22 cellular contexts compared by ENCODE assay signal in the genomic region with DNA sequence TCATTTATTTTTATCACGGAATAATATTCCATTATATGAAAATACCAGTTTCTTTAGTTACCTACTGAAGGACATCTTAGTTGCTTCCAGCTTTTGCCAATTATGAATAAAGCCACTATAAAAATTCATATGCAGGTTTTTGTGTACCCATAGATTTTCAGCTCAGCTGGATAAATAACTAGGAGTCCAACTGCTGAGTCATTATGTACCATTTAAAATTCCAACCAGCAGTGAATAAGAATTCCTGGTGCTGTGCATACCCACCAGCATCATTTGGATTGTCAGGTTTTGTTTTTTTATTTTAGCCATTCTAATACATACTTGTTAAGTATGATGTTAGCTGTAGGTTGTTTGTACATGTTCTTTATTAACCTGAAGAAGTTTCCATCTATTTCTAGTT. TPM values are rescaled to one million over a fixed set of nuclear protein-coding genes. Genes with fewer than 3 reads are reported as not detected.
DNase-seq lines count a peak whose midpoint lies in the region; ATAC-seq and TF ChIP-seq lines count a peak whose summit lies in the region.
"Had no signal": no experiment of that assay in that cellular context is flagged by ENCODE, and none has a peak within 500 bp of the region (broad histone marks: within the 10 kb centered on the region; RNA-seq: fewer than 3 reads in every experiment).

No MANE protein-coding gene starts in this region.

- H3K4me1 Mint-ChIP-seq in HFFc6 (ENCODE audit: low read depth) = peaks cover 75% of the 10 kb centered on the region
- H3K4me1 Mint-ChIP-seq in activated naive CD4-positive, alpha-beta T cell treated with anti-CD3 and anti-CD28 coated beads, Interleukin-2, amount 10 ng/mL, durations not matched to agents 7 days and 5 days = no peaks in the 10 kb centered on the region
- peaks cover 7% of the 10 kb centered on the region for H3K4me1 Mint-ChIP-seq in activated CD4-positive, alpha-beta T cell treated with anti-CD3 and anti-CD28 coated beads, Interleukin-2, amount 10 ng/mL, durations not matched to agents 7 days and 5 days

- H3K4me1 ChIP-seq in ACC112 (ENCODE audit: control insufficient read depth, insufficient read depth, low read length, unreplicated experiment) = peaks cover 53% of the 10 kb centered on the region
- H3K4me1 ChIP-seq: ascending aorta, lower lobe of right lung, Peyer's patch had no signal

- H3K4me3 ChIP-seq in ACC112 (ENCODE audit: low read depth, low read length) (no peak overlapping the region), fibroblast of mammary gland (ENCODE audit: control insufficient read depth, low read depth, low read length) (no peak overlapping the region)
- H3K4me3 ChIP-seq: ascending aorta, lower lobe of right lung, Peyer's patch had no signal

- H3K27me3 Mint-ChIP-seq in HFFc6 (ENCODE audit: insufficient read depth) = no peaks in the 10 kb centered on the region; the same call in 1 of the 2 replicates
- H3K27me3 Mint-ChIP-seq in activated naive CD4-positive, alpha-beta T cell treated with anti-CD3 and anti-CD28 coated beads, Interleukin-2, amount 10 ng/mL, durations not matched to agents 7 days and 5 days = no peaks in the 10 kb centered on the region
- H3K27me3 Mint-ChIP-seq in activated CD4-positive, alpha-beta T cell treated with anti-CD3 and anti-CD28 coated beads, Interleukin-2, amount 10 ng/mL, durations not matched to agents 7 days and 5 days = no peaks in the 10 kb centered on the region
- H3K27me3 Mint-ChIP-seq: stimulated activated naive CD8-positive, alpha-beta T cell treated with anti-CD3 and anti-CD28 coated beads, Interleukin-15, Interleukin-2, amounts not matched to agents 100 ng/mL and 50 ng/mL, for 24 hours had no signal

- peaks cover 5% of the 10 kb centered on the region; the same call in 1 of the 2 replicates for H3K36me3 ChIP-seq in ACC112 (ENCODE audit: insufficient read depth, low read length)
- H3K36me3 ChIP-seq: ascending aorta, lower lobe of right lung, Peyer's patch had no signal

- POLR2A ChIA-PET in activated CD4-positive, alpha-beta T cell treated with anti-CD3 and anti-CD28 coated beads, Interleukin-2, amount 10 ng/mL, durations not matched to agents 7 days and 5 days (lab: Charles Lee) = no interaction called here

- H3K27ac ChIP-seq in ACC112 (ENCODE audit: low read depth, low read length) = peak overlapping the region; percentile 94
- H3K27ac ChIP-seq: ascending aorta, lower lobe of right lung, Peyer's patch, VCaP had no signal

- CTCF ChIA-PET in activated naive CD4-positive, alpha-beta T cell treated with anti-CD3 and anti-CD28 coated beads, Interleukin-2, amount 10 ng/mL, durations not matched to agents 7 days and 5 days (lab: Charles Lee) = no interaction called here
- CTCF ChIA-PET in activated CD4-positive, alpha-beta T cell treated with anti-CD3 and anti-CD28 coated beads, Interleukin-2, amount 10 ng/mL, durations not matched to agents 7 days and 5 days (lab: Charles Lee) = no interaction called here

- peaks cover 60% of the 10 kb centered on the region for H3K79me2 ChIP-seq in ACC112 (ENCODE audit: control insufficient read depth, insufficient read depth, low read length, unreplicated experiment)

- DNase-seq in HFFc6 (peak; percentile 45), amniotic epithelial cell (ENCODE audit: low read depth) (peak; percentile 32), fibroblast of mammary gland (ENCODE audit: low read depth) (peak; percentile 57)
- DNase-seq in activated effector memory CD4-positive, alpha-beta T cell treated with anti-CD3 and anti-CD28 coated beads, Interleukin-2, amount 50 U/mL, for 16 hours = no peak
- DNase-seq in activated naive CD4-positive, alpha-beta T cell treated with anti-CD3 and anti-CD28 coated beads, Interleukin-2, amount 10 ng/mL, durations not matched to agents 7 days and 5 days = no peak
- DNase-seq in activated CD4-positive, alpha-beta T cell treated with anti-CD3 and anti-CD28 coated beads, Interleukin-2, amount 10 ng/mL, durations not matched to agents 7 days and 5 days = no peak
- DNase-seq: activated effector memory CD4-positive, alpha-beta T cell treated with Interleukin-2 at 50 U/mL for 16 hours; COR-L47; lower lobe of right lung; natural killer cell; NCI-H1694 treated with DMSO at 0.1 percent for 48 hours; NCI-H69; Peyer's patch; stimulated activated CD4-positive, alpha-beta T cell treated with anti-CD3 and anti-CD28 coated beads, Interleukin-15, amount 100 ng/mL, for 24 hours had no signal

- H3K36me3 Mint-ChIP-seq in HFFc6 (ENCODE audit: low read depth) = peaks cover 32% of the 10 kb centered on the region
- peaks cover 14% of the 10 kb centered on the region for H3K36me3 Mint-ChIP-seq in activated naive CD4-positive, alpha-beta T cell treated with anti-CD3 and anti-CD28 coated beads, Interleukin-2, amount 10 ng/mL, durations not matched to agents 7 days and 5 days
- H3K36me3 Mint-ChIP-seq in activated CD4-positive, alpha-beta T cell treated with anti-CD3 and anti-CD28 coated beads, Interleukin-2, amount 10 ng/mL, durations not matched to agents 7 days and 5 days (ENCODE audit: low read depth) = peaks cover 19% of the 10 kb centered on the region
- H3K36me3 Mint-ChIP-seq: natural killer cell had no signal

- no peak for TF ChIP-seq CTCF in HFFc6 (IDR thresholded peaks at IDR 0.05)
- no peak for TF ChIP-seq CTCF in fibroblast of mammary gland (conservative IDR thresholded peaks at IDR 0.05; ENCODE audit: control insufficient read depth, insufficient read depth, low read depth, low read length)

- ATAC-seq in HG02678 (IDR thresholded peaks at IDR 0.05; ENCODE audit: unreplicated experiment) = no peak
- ATAC-seq: lower lobe of right lung, natural killer cell had no signal

- H3K27me3 ChIP-seq in ACC112 (ENCODE audit: insufficient read depth, low read length) = no peaks in the 10 kb centered on the region
- H3K27me3 ChIP-seq: ascending aorta, Peyer's patch had no signal

- H2AFZ ChIP-seq in ACC112 (ENCODE audit: low read length, unreplicated experiment) = no peak overlapping the region

- peaks cover 30% of the 10 kb centered on the region for H3K9me3 Mint-ChIP-seq in HFFc6
- peaks cover 13% of the 10 kb centered on the region for H3K9me3 Mint-ChIP-seq in activated naive CD4-positive, alpha-beta T cell treated with anti-CD3 and anti-CD28 coated beads, Interleukin-2, amount 10 ng/mL, durations not matched to agents 7 days and 5 days
- H3K9me3 Mint-ChIP-seq in activated CD4-positive, alpha-beta T cell treated with anti-CD3 and anti-CD28 coated beads, Interleukin-2, amount 10 ng/mL, durations not matched to agents 7 days and 5 days = peaks cover 7% of the 10 kb centered on the region

- peak overlapping the region; percentile 11; the same call in 1 of the 2 replicates for H3K4me3 Mint-ChIP-seq in HFFc6
- H3K4me3 Mint-ChIP-seq in activated naive CD4-positive, alpha-beta T cell treated with anti-CD3 and anti-CD28 coated beads, Interleukin-2, amount 10 ng/mL, durations not matched to agents 7 days and 5 days = no peak overlapping the region
- H3K4me3 Mint-ChIP-seq in activated CD4-positive, alpha-beta T cell treated with anti-CD3 and anti-CD28 coated beads, Interleukin-2, amount 10 ng/mL, durations not matched to agents 7 days and 5 days = no peak overlapping the region
- H3K4me3 Mint-ChIP-seq: natural killer cell; stimulated activated naive CD8-positive, alpha-beta T cell treated with anti-CD3 and anti-CD28 coated beads, Interleukin-15, Interleukin-2, amounts not matched to agents 100 ng/mL and 50 ng/mL, for 24 hours had no signal

- peak overlapping the region; percentile 85 for H3K27ac Mint-ChIP-seq in HFFc6
- no peak overlapping the region for H3K27ac Mint-ChIP-seq in activated naive CD4-positive, alpha-beta T cell treated with anti-CD3 and anti-CD28 coated beads, Interleukin-2, amount 10 ng/mL, durations not matched to agents 7 days and 5 days
- no peak overlapping the region for H3K27ac Mint-ChIP-seq in activated CD4-positive, alpha-beta T cell treated with anti-CD3 and anti-CD28 coated beads, Interleukin-2, amount 10 ng/mL, durations not matched to agents 7 days and 5 days
- H3K27ac Mint-ChIP-seq: natural killer cell; stimulated activated naive CD8-positive, alpha-beta T cell treated with anti-CD3 and anti-CD28 coated beads, Interleukin-15, Interleukin-2, amounts not matched to agents 100 ng/mL and 50 ng/mL, for 24 hours had no signal

RNA-seq across cellular contexts. Expression of gene FAM24B, which starts 14.5 kb away (rescaled TPM):
- total RNA-seq in HFFc6 (2021; fragmentation: NEBNext Ultra II Directional; extraction: Animal tissue kit (Norgen Biotek cat#: 25700)) = 1 to 10 TPM; 5.0 to 7.2 (median 6.3) TPM
- 10 to 100 TPM; 12.1 to 13.9 TPM for total RNA-seq in activated CD4-positive, alpha-beta T cell treated with anti-CD3 and anti-CD28 coated beads, Interleukin-2, amount 10 ng/mL, durations not matched to agents 7 days and 5 days
- total RNA-seq: ascending aorta had no signal

RNA-seq across cellular contexts. Expression of gene CUZD1, which starts 19.2 kb away (rescaled TPM):
- under 1 TPM; 0.34 to 0.60 (median 0.47) TPM for total RNA-seq in HFFc6 (2021; fragmentation: NEBNext Ultra II Directional; extraction: Animal tissue kit (Norgen Biotek cat#: 25700))
- 1 to 10 TPM; 2.4 to 3.4 TPM for total RNA-seq in activated CD4-positive, alpha-beta T cell treated with anti-CD3 and anti-CD28 coated beads, Interleukin-2, amount 10 ng/mL, durations not matched to agents 7 days and 5 days
- total RNA-seq: ascending aorta had no signal

RNA-seq across cellular contexts. Expression of gene FAM24A, which starts 45.5 kb away (rescaled TPM):
- not detected for total RNA-seq in HFFc6 (2021; fragmentation: NEBNext Ultra II Directional; extraction: Animal tissue kit (Norgen Biotek cat#: 25700))
- not detected for total RNA-seq in activated CD4-positive, alpha-beta T cell treated with anti-CD3 and anti-CD28 coated beads, Interleukin-2, amount 10 ng/mL, durations not matched to agents 7 days and 5 days
- total RNA-seq: activated CD8-positive, alpha-beta memory T cell treated with anti-CD3 and anti-CD28 coated beads for 36 hours; ascending aorta; lower lobe of right lung; natural killer cell; Peyer's patch; pulmonary artery endothelial cell; urinary bladder had no signal

Comparison
In these comparisons a context has a peak if more than half of its experiments do, and no peak if none do; other contexts are left out.
1. DNase-seq: peak in HFFc6 (single experiment), amniotic epithelial cell (single experiment) and fibroblast of mammary gland (single experiment); none in activated effector memory CD4-positive, alpha-beta T cell treated with anti-CD3 and anti-CD28 coated beads, Interleukin-2, amount 50 U/mL, for 16 hours (single experiment), activated naive CD4-positive, alpha-beta T cell treated with anti-CD3 and anti-CD28 coated beads, Interleukin-2, amount 10 ng/mL, durations not matched to agents 7 days and 5 days (single experiment) and activated CD4-positive, alpha-beta T cell treated with anti-CD3 and anti-CD28 coated beads, Interleukin-2, amount 10 ng/mL, durations not matched to agents 7 days and 5 days (single experiment).